ENCODE assay signal across 14 cellular contexts in the genomic region with DNA sequence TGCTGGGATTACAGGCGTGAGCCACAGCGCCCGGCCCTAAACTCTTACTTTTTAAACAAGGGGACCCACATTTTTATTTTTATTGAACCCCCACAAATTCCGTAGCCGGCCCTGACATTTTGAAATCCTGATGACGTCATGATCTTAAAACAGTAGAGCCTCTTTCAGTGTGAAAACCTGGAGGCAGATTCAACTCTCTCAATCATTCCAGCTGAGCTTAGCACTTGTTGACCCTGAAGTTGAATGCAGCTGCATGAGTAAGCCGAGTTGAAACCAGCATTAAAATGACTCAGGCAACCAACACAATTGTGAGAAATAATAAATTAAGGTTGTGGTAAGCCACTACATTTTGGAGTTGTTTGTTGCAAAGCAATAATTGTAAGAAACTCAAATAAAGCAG.
A peak's percentile ranks its signal among the peaks of the same experiment; 100 is the strongest.
DNase-seq lines count a peak whose midpoint lies in the region; ATAC-seq and TF ChIP-seq lines count a peak whose summit lies in the region.
"Had no signal": no experiment of that assay in that cellular context is flagged by ENCODE, and none has a peak within 500 bp of the region (broad histone marks: within the 10 kb centered on the region; RNA-seq: fewer than 3 reads in every experiment).

No MANE protein-coding gene starts in this region.

- H3K27me3 ChIP-seq in smooth muscle cell (ENCODE audit: low read depth), result no peaks in the 10 kb centered on the region
- H3K27me3 ChIP-seq in psoas muscle (ENCODE audit: insufficient read depth in 3 of 3, low read length in 2 of 3), result no peaks in the 10 kb centered on the region
- H3K27me3 ChIP-seq: colonic mucosa, SJCRH30 had no signal

- DNase-seq in H4 (ENCODE audit: low spot score), result peak; percentile 29
- DNase-seq in SK-MEL-5 (ENCODE audit: low read depth, low spot score), result peak; percentile 60
- DNase-seq in fibroblast of mammary gland (ENCODE audit: low read depth), result peak; percentile 90
- DNase-seq in smooth muscle cell (lab: John Stamatoyannopoulos, UW; ENCODE audit: unreplicated experiment), result no peak
- DNase-seq in psoas muscle, result no peak
- no peak for DNase-seq in activated T-cell treated with anti-CD3 and anti-CD28 coated beads for 4 hours
- DNase-seq: colonic mucosa, left cardiac atrium, natural killer cell, NCI-H146, NCI-H524 treated with DMSO at 0.1 percent for 48 hours, SJCRH30 had no signal

- H3K4me1 ChIP-seq in smooth muscle cell (ENCODE audit: low read depth) (no peaks in the 10 kb centered on the region), psoas muscle (no peaks in the 10 kb centered on the region)
- H3K4me1 ChIP-seq: colonic mucosa, SJCRH30 had no signal

- no peaks in the 10 kb centered on the region for H3K79me2 ChIP-seq in smooth muscle cell (ENCODE audit: low read depth)

- H3K36me3 ChIP-seq in smooth muscle cell (ENCODE audit: low read depth) (no peaks in the 10 kb centered on the region), psoas muscle (ENCODE audit: insufficient read depth in 1 of 2, low read depth in 1 of 2) (no peaks in the 10 kb centered on the region)
- H3K36me3 ChIP-seq: colonic mucosa, SJCRH30 had no signal

- WGBS in smooth muscle cell (ENCODE audit: low lambda C conversion rate), result 66% methylated on average over 7 of the region's 7 CpGs
- WGBS in psoas muscle, 3 donors, result 81 to 84% (median 83%) methylated on average over 7 of the region's 7 CpGs

- H3K4me2 ChIP-seq in smooth muscle cell, result no peak overlapping the region

- H3K9ac ChIP-seq in smooth muscle cell (ENCODE audit: low read depth), result no peak overlapping the region

- no peaks in the 10 kb centered on the region for H3F3A ChIP-seq in smooth muscle cell (ENCODE audit: low read depth)

- intact Hi-C loops in psoas muscle (cut with DNase I), result no loop called here

- no peak for ATAC-seq in psoas muscle
- ATAC-seq in HG03045 (IDR thresholded peaks at IDR 0.05; ENCODE audit: unreplicated experiment), result no peak
- ATAC-seq: activated naive CD4-positive, alpha-beta T cell treated with anti-CD3 and anti-CD28 coated beads, Interleukin-2, amount 50 U/mL, for 72 hours; left cardiac atrium; natural killer cell had no signal

- no peak overlapping the region for H2AFZ ChIP-seq in smooth muscle cell (ENCODE audit: low read depth)

- H3K4me3 ChIP-seq in fibroblast of mammary gland (ENCODE audit: control insufficient read depth, low read depth, low read length) (no peak overlapping the region), smooth muscle cell (no peak overlapping the region), psoas muscle (no peak overlapping the region)
- H3K4me3 ChIP-seq: colonic mucosa, SJCRH30 had no signal

- in situ Hi-C loops in SK-MEL-5 (cut with HindIII; ENCODE audit: low pct_unique_long_range_greater_than_20kb, low sequenced_read_pairs), result no loop called here

- no peaks in the 10 kb centered on the region for H3K9me3 ChIP-seq in smooth muscle cell (replicated peaks; ENCODE audit: low read depth)
- no peaks in the 10 kb centered on the region for H3K9me3 ChIP-seq in psoas muscle
- H3K9me3 ChIP-seq: colonic mucosa, SJCRH30 had no signal

- TF ChIP-seq CTCF in fibroblast of mammary gland (conservative IDR thresholded peaks at IDR 0.05; ENCODE audit: control insufficient read depth, insufficient read depth, low read depth, low read length) (no peak), smooth muscle cell (IDR thresholded peaks at IDR 0.05; ENCODE audit: borderline replicate concordance, insufficient read depth, poor library complexity, severe bottlenecking) (no peak), psoas muscle (IDR thresholded peaks at IDR 0.05) (no peak)

- H3K27ac ChIP-seq in smooth muscle cell (ENCODE audit: low read depth), result peak overlapping the region; percentile 20
- no peak overlapping the region for H3K27ac ChIP-seq in psoas muscle
- H3K27ac ChIP-seq: colonic mucosa, SJCRH30 had no signal

- no peaks in the 10 kb centered on the region for H4K20me1 ChIP-seq in smooth muscle cell (ENCODE audit: low read depth)

Comparison
In these comparisons a context has a peak if more than half of its experiments do, and no peak if none do; other contexts are left out.
1. DNase-seq: peak in H4 (single experiment), SK-MEL-5 (single experiment) and fibroblast of mammary gland (single experiment); none in smooth muscle cell (single experiment), psoas muscle (0 of 2) and activated T-cell treated with anti-CD3 and anti-CD28 coated beads for 4 hours (single experiment).